ENCODE assay signal across 8 cellular contexts in the genomic region with DNA sequence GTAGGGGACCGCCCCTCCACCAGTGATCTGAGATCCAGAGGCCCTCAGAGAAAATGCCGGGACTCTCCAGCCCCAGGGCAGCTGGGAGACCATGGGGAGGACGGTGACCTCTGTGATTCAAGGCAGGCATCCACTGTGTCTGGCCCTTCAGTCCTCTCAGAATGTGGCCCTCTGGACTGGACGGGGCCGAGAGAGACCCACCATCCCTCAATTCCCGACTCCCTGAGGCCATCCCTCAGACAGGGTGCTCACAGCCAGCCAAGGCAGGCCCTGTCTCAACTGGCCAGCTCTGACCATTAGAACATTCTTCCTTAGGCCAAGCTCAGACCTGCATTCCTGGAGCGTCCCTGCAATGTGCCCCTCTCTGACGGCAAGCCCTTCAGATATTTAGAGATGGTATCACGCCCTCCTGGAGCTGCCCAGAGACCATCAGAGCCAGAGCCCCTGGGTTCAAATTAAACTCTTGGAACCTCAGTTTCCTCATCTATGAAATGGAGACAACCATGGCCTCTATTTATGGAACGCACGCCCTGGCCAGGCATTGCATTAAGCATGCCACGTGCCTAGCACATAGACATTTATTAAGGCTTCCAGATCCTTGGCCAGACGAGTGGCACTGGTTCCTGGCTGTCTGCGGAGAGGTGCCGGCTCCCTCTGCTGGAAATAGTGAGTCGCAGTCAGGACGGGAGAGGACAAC. TPM values are rescaled to one million over a fixed set of nuclear protein-coding genes. Genes with fewer than 3 reads are reported as not detected.
DNase-seq lines count a peak whose midpoint lies in the region; ATAC-seq, FAIRE-seq and TF ChIP-seq lines count a peak whose summit lies in the region.

No MANE protein-coding gene starts in this region.

- 40% methylated on average over 17 of the region's 17 CpGs for WGBS in right cardiac atrium

- ATAC-seq in T-helper 17 cell: peak; percentile 87
- ATAC-seq in right cardiac atrium: peak; percentile 86 to 87
- ATAC-seq in HG02840 (IDR thresholded peaks at IDR 0.05; ENCODE audit: low FRiP score, unreplicated experiment): no peak

- H3K4me1 ChIP-seq in HEK293 (ENCODE audit: control insufficient read depth, insufficient read depth, low read length) (no peaks in the 10 kb centered on the region), right cardiac atrium (ENCODE audit: control insufficient read depth, insufficient read depth, low read length) (no peaks in the 10 kb centered on the region)

- POLR2A ChIA-PET in HEK293 (lab: Yijun Ruan, JAX): interaction anchor here (2.5 kb wide), 1 partner anchor 211 kb away, joined by 20 read pairs; a partner anchor contains a TSS

- H3K9me3 ChIP-seq in HEK293 (ENCODE audit: control insufficient read depth, insufficient read depth, low read depth, low read length): no peaks in the 10 kb centered on the region
- H3K9me3 ChIP-seq in T-helper 17 cell (ENCODE audit: control insufficient read depth, low read length, poor library complexity, severe bottlenecking): no peaks in the 10 kb centered on the region
- no peaks in the 10 kb centered on the region for H3K9me3 ChIP-seq in right cardiac atrium (ENCODE audit: control insufficient read depth, low read length)

- no peaks in the 10 kb centered on the region for H3K36me3 ChIP-seq in HEK293 (ENCODE audit: control insufficient read depth in 2 of 2, insufficient read depth in 1 of 2, low read length in 2 of 2)

- intact Hi-C loops in right cardiac atrium (cut with DNase I): loop anchor here (2.0 to 10.0 kb wide), 5 partner anchors 131 to 229 kb away; a partner anchor contains a TSS

- no peak overlapping the region for H3K4me3 Mint-ChIP-seq in T-helper 17 cell

- H3K4me1 Mint-ChIP-seq in T-helper 17 cell: peaks cover 17% of the 10 kb centered on the region

- no peak overlapping the region for H3K27ac Mint-ChIP-seq in T-helper 17 cell

- H3K36me3 Mint-ChIP-seq in T-helper 17 cell (ENCODE audit: low read depth): peaks cover 5% of the 10 kb centered on the region

- peaks cover 20% of the 10 kb centered on the region for H3K27me3 Mint-ChIP-seq in T-helper 17 cell

- FAIRE-seq in G401.6 (lab: Jason Lieb, UNC): peak; percentile 78

- TF ChIP-seq CTCF in HEK293 (tag by site-specific recombination; IDR thresholded peaks at IDR 0.05): peak; percentile 81; the same call in 1 of the 2 replicates

- H3K27ac ChIP-seq in HEK293 (ENCODE audit: extremely low read depth, low read depth, low read length) (no peak overlapping the region), right cardiac atrium (ENCODE audit: low read length) (no peak overlapping the region)

- DNase-seq in NCI-H1694 (lab: John Stamatoyannopoulos, UW): peak; percentile 81
- DNase-seq in T-helper 17 cell: peak in 2 of 3 donors; percentile 49 to 50
- DNase-seq in amygdala (lab: John Stamatoyannopoulos, UW): peak in 48 of 56 donors; percentile 28 to 87 (median 66)
- peak; percentile 85 to 92 (median 92) for DNase-seq in right cardiac atrium
- peak; percentile 45 for DNase-seq in skeletal muscle cell (ENCODE audit: low read depth)

- CTCF ChIA-PET in HEK293 (lab: Yijun Ruan, JAX): interaction anchor here (0.6 to 17.6 kb wide), 33 partner anchors 8 to 636 kb away, joined by 3 to 522 read pairs (median 3); a partner anchor contains a TSS

- H3K27me3 ChIP-seq in right cardiac atrium (ENCODE audit: control insufficient read depth, insufficient read depth): no peaks in the 10 kb centered on the region

- no peak overlapping the region for H3K4me3 ChIP-seq in HEK293 (ENCODE audit: low read depth, low read length)
- H3K4me3 ChIP-seq in right cardiac atrium (ENCODE audit: low read length): no peak overlapping the region
- no peak overlapping the region for H3K4me3 ChIP-seq in skeletal muscle cell (ENCODE audit: low read depth, low read length)

TF ChIP-seq in HEK293, 187 proteins besides CTCF, POLR2A, EP300 and RAD21:
- no peak for TF ChIP-seq REPIN1 (tag by site-specific recombination; IDR thresholded peaks at IDR 0.05; ENCODE audit: low read depth)
- TF ChIP-seq, protein P1, sequence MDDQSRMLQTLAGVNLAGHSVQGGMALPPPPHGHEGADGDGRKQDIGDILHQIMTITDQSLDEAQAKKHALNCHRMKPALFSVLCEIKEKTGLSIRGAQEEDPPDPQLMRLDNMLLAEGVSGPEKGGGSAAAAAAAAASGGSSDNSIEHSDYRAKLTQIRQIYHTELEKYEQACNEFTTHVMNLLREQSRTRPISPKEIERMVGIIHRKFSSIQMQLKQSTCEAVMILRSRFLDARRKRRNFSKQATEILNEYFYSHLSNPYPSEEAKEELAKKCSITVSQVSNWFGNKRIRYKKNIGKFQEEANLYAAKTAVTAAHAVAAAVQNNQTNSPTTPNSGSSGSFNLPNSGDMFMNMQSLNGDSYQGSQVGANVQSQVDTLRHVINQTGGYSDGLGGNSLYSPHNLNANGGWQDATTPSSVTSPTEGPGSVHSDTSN (CRISPR knock-in tag; IDR thresholded peaks at IDR 0.05): no peak
- TF ChIP-seq ZNF48 (tag by site-specific recombination; IDR thresholded peaks at IDR 0.05): no peak
- TF ChIP-seq ZNF664 (tag by site-specific recombination; IDR thresholded peaks at IDR 0.05): no peak
- TF ChIP-seq ZNF571 (tag by site-specific recombination; IDR thresholded peaks at IDR 0.05): no peak
- TF ChIP-seq HOXC10 (CRISPR knock-in tag; IDR thresholded peaks at IDR 0.05): no peak
- no peak for TF ChIP-seq ZNF623 (tag by site-specific recombination; IDR thresholded peaks at IDR 0.05)
- TF ChIP-seq EGR2 (tag by site-specific recombination; IDR thresholded peaks at IDR 0.05; ENCODE audit: low read depth): no peak
- TF ChIP-seq ZNF654 (tag by site-specific recombination; IDR thresholded peaks at IDR 0.05; ENCODE audit: low read depth): peak; percentile 94
- TF ChIP-seq, protein P2, sequence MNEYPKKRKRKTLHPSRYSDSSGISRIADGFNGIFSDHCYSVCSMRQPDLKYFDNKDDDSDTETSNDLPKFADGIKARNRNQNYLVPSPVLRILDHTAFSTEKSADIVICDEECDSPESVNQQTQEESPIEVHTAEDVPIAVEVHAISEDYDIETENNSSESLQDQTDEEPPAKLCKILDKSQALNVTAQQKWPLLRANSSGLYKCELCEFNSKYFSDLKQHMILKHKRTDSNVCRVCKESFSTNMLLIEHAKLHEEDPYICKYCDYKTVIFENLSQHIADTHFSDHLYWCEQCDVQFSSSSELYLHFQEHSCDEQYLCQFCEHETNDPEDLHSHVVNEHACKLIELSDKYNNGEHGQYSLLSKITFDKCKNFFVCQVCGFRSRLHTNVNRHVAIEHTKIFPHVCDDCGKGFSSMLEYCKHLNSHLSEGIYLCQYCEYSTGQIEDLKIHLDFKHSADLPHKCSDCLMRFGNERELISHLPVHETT (tag by site-specific recombination; IDR thresholded peaks at IDR 0.05): no peak
- TF ChIP-seq ZNF555 (tag by site-specific recombination; conservative IDR thresholded peaks at IDR 0.05): no peak
- TF ChIP-seq OSR2 (tag by site-specific recombination; IDR thresholded peaks at IDR 0.05): no peak
- TF ChIP-seq ZBTB17 (tag by site-specific recombination; IDR thresholded peaks at IDR 0.05): peak; percentile 57
- peak; percentile 90 for TF ChIP-seq ZSCAN30 (tag by site-specific recombination; IDR thresholded peaks at IDR 0.05)
- no peak for TF ChIP-seq ZNF585B (tag by site-specific recombination; IDR thresholded peaks at IDR 0.05)
- no peak for TF ChIP-seq ZNF473 (tag by site-specific recombination; IDR thresholded peaks at IDR 0.05)
- TF ChIP-seq ZFP41 (tag by site-specific recombination; IDR thresholded peaks at IDR 0.05; ENCODE audit: borderline replicate concordance): no peak
- TF ChIP-seq ZNF140 (tag by site-specific recombination; IDR thresholded peaks at IDR 0.05): no peak
- TF ChIP-seq, protein P3, sequence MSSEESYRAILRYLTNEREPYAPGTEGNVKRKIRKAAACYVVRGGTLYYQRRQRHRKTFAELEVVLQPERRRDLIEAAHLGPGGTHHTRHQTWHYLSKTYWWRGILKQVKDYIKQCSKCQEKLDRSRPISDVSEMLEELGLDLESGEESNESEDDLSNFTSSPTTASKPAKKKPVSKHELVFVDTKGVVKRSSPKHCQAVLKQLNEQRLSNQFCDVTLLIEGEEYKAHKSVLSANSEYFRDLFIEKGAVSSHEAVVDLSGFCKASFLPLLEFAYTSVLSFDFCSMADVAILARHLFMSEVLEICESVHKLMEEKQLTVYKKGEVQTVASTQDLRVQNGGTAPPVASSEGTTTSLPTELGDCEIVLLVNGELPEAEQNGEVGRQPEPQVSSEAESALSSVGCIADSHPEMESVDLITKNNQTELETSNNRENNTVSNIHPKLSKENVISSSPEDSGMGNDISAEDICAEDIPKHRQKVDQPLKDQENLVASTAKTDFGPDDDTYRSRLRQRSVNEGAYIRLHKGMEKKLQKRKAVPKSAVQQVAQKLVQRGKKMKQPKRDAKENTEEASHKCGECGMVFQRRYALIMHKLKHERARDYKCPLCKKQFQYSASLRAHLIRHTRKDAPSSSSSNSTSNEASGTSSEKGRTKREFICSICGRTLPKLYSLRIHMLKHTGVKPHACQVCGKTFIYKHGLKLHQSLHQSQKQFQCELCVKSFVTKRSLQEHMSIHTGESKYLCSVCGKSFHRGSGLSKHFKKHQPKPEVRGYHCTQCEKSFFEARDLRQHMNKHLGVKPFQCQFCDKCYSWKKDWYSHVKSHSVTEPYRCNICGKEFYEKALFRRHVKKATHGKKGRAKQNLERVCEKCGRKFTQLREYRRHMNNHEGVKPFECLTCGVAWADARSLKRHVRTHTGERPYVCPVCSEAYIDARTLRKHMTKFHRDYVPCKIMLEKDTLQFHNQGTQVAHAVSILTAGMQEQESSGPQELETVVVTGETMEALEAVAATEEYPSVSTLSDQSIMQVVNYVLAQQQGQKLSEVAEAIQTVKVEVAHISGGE (tag by site-specific recombination; conservative IDR thresholded peaks at IDR 0.05; ENCODE audit: low read depth): no peak
- no peak for TF ChIP-seq ZSCAN23 (tag by site-specific recombination; IDR thresholded peaks at IDR 0.05)
- no peak for TF ChIP-seq ZBTB48 (tag by site-specific recombination; IDR thresholded peaks at IDR 0.05)
TF ChIP-seq in HEK293: peak in this region for 3.

RNA-seq across cellular contexts. Expression of a gene that starts 9.6 kb away (rescaled TPM):
- total RNA-seq in T-helper 17 cell (not detected), right cardiac atrium (not detected)
- polyA plus RNA-seq in right cardiac atrium: not detected

RNA-seq across cellular contexts. Expression of a gene that starts 32.5 kb away (rescaled TPM):
- total RNA-seq in T-helper 17 cell (1 to 10 TPM; 5.6 to 7.8 TPM), right cardiac atrium (100 to 1,000 TPM in 2 of 4 donors, 10 to 100 TPM in 2; 65.5 to 150 (median 112) TPM)
- polyA plus RNA-seq in right cardiac atrium: 279 TPM

Comparison
In these comparisons a context has a peak if more than half of its experiments do, and no peak if none do; other contexts are left out.
1. RNA of a gene that starts 32.5 kb away (total RNA-seq): 65.5 to 150 TPM in right cardiac atrium; 5.6 to 7.8 TPM in T-helper 17 cell; every median in the first group is over 4 times any median in the second.
2. Peak in every context shown above with its lines, with median percentiles within 50 percentile points of each other: DNase-seq.